Comparison of ENCODE assay signal across 8 cellular contexts in the genomic region with DNA sequence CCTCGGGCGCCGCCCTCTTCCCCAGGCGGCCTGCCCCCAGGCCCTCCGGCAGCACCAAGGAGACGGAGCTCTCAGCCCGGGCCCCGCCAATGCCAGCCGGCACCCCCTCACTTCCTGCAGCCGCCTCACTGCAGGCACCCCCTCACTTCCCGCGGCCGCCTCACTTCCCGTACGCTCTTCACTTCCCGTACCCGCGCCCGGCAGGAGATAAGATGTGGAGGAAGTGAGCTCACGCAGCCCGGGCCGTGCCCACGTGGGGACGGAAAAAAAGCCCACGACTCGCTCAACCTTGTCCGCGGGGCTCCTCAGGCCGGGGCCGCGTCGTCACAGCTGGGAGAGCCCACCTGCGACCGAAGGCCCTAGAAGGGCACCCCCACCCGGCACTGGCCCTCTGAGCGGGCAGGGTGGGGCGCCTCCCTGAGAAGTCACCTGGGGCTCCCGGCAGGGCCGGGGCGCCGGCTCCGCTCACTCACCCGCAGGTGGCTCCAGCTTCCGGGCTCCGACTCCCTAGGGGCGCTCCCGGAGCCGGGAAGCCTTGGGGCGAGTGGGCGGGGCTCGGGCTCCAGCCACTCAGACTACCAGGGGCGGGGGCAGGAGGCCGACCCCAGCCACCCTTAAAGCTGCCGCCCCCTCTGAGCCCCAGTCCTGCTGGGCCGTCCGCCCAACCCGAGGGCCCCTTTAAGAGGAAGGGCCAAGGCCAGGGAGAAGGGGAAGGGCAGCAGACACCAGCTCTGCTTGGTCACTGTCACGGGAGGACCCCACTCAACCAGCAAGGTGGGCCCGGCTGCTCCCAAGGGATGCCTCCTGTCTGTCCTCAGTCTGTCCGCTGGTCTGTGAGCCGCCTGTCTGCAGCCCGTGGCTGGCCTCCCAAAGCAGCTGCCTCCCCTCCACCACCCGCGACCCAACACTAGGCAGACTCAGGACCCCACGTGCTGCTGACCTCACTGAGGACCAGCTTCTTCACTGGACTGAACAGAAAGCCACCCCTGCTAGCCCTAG. TPM values are rescaled to one million over a fixed set of nuclear protein-coding genes. Genes with fewer than 3 reads are reported as not detected.
DNase-seq lines count a peak whose midpoint lies in the region; ATAC-seq and TF ChIP-seq lines count a peak whose summit lies in the region.

No MANE protein-coding gene starts in this region.

- peak overlapping the region; percentile 78 for H3K4me3 Mint-ChIP-seq in activated CD4-positive, alpha-beta memory T cell treated with anti-CD3 and anti-CD28 coated beads, Interleukin-2, amount 10 ng/mL, durations not matched to agents 7 days and 5 days

- peak; percentile 54 for ATAC-seq in GM18498 (IDR thresholded peaks at IDR 0.05; ENCODE audit: unreplicated experiment)
- ATAC-seq in HG03045 (IDR thresholded peaks at IDR 0.05; ENCODE audit: unreplicated experiment), result peak; percentile 48
- peak; percentile 89 to 92 for ATAC-seq in lower lobe of right lung
- ATAC-seq in GM21717 (IDR thresholded peaks at IDR 0.05; ENCODE audit: unreplicated experiment), result no peak

- no peaks in the 10 kb centered on the region for H3K9me3 ChIP-seq in lower lobe of right lung

- CTCF ChIA-PET in activated CD4-positive, alpha-beta memory T cell treated with anti-CD3 and anti-CD28 coated beads, Interleukin-2, amount 10 ng/mL, durations not matched to agents 7 days and 5 days (lab: Charles Lee), result interaction anchor here (0.6 to 3.5 kb wide), 18 partner anchors 10 to 340 kb away, joined by 3 to 23 read pairs (median 4); a partner anchor contains a TSS

- peaks cover 49% of the 10 kb centered on the region for H3K4me1 ChIP-seq in lower lobe of right lung

- TF ChIP-seq CTCF in lower lobe of right lung (IDR thresholded peaks at IDR 0.05), result no peak

- H3K4me3 ChIP-seq in lower lobe of right lung, result peak overlapping the region; percentile 75

- intact Hi-C loops in lower lobe of right lung (cut with DNase I), result loop anchor here (10.0 kb wide), 1 partner anchor 76 kb away; no protein-coding TSS in a partner anchor

- POLR2A ChIA-PET in activated CD4-positive, alpha-beta memory T cell treated with anti-CD3 and anti-CD28 coated beads, Interleukin-2, amount 10 ng/mL, durations not matched to agents 7 days and 5 days (lab: Charles Lee), result interaction anchor here (0.6 to 2.5 kb wide), 30 partner anchors 8 to 340 kb away, joined by 3 to 29 read pairs (median 5); a partner anchor contains a TSS

- H3K36me3 Mint-ChIP-seq in activated CD4-positive, alpha-beta memory T cell treated with anti-CD3 and anti-CD28 coated beads, Interleukin-2, amount 10 ng/mL, durations not matched to agents 7 days and 5 days (ENCODE audit: low read depth), result peaks cover 2% of the 10 kb centered on the region

- no peaks in the 10 kb centered on the region for H3K27me3 ChIP-seq in lower lobe of right lung (ENCODE audit: low read depth)

- H3K9me3 Mint-ChIP-seq in activated CD4-positive, alpha-beta memory T cell treated with anti-CD3 and anti-CD28 coated beads, Interleukin-2, amount 10 ng/mL, durations not matched to agents 7 days and 5 days, result no peaks in the 10 kb centered on the region

- peaks cover 43% of the 10 kb centered on the region for H3K4me1 Mint-ChIP-seq in activated CD4-positive, alpha-beta memory T cell treated with anti-CD3 and anti-CD28 coated beads, Interleukin-2, amount 10 ng/mL, durations not matched to agents 7 days and 5 days

- H3K27ac Mint-ChIP-seq in activated CD4-positive, alpha-beta memory T cell treated with anti-CD3 and anti-CD28 coated beads, Interleukin-2, amount 10 ng/mL, durations not matched to agents 7 days and 5 days, result peak overlapping the region; percentile 83

- peak overlapping the region; percentile 97 for H3K27ac ChIP-seq in lower lobe of right lung

- DNase-seq in NCI-H82 (lab: John Stamatoyannopoulos, UW), result peak; percentile 93
- DNase-seq in activated CD4-positive, alpha-beta memory T cell treated with anti-CD3 and anti-CD28 coated beads, Interleukin-2, amount 10 ng/mL, durations not matched to agents 7 days and 5 days, result peak; percentile 89
- DNase-seq in ecto neural progenitor cell (ENCODE audit: low spot score), result peak; percentile 81
- DNase-seq in lower lobe of right lung, result peak; percentile 93
- peak; percentile 62 to 70 (median 69) for DNase-seq in stimulated activated CD4-positive, alpha-beta T cell treated with anti-CD3 and anti-CD28 coated beads, TNF-alpha, amount 100 ng/mL, for 1 hour (ENCODE audit: low read depth in 3 of 3, low spot score in 1 of 3)

- no peaks in the 10 kb centered on the region for H3K27me3 Mint-ChIP-seq in activated CD4-positive, alpha-beta memory T cell treated with anti-CD3 and anti-CD28 coated beads, Interleukin-2, amount 10 ng/mL, durations not matched to agents 7 days and 5 days

- peaks cover 6% of the 10 kb centered on the region for H3K36me3 ChIP-seq in lower lobe of right lung

RNA-seq across cellular contexts. Expression of a gene that starts 31.4 kb away (rescaled TPM):
- total RNA-seq in activated CD4-positive, alpha-beta memory T cell treated with anti-CD3 and anti-CD28 coated beads, Interleukin-2, amount 10 ng/mL, durations not matched to agents 7 days and 5 days, result 10 to 100 TPM; 19.2 to 19.6 TPM
- 47.3 TPM for total RNA-seq in lower lobe of right lung
